1 cellular context compared by ENCODE assay signal in the genomic region with DNA sequence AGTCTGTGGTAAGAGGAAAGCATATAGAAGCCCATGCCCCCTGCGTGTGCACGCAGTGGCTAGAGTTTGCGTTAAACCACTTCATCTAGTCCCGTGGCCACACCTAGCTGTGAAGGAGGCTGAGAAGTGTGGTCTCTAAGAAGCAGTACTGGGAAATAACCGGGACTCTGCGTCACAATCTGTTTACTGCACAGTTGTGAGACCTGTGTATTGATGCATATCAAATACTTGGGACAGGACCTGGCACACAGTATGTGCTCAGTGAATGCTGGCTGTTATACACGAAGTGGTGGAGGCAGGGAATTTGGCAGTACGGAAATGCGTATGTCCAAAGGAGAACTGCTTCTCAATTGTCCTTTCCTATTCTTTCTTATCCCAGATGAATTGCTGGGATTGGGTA.
TF ChIP-seq lines count a peak whose summit lies in the region.

No MANE protein-coding gene starts in this region.

TF ChIP-seq in HCT116, 20 proteins besides CTCF, POLR2A, EP300 and RAD21 (continued from another document):
- no peak for TF ChIP-seq TCF7L2 (IDR thresholded peaks at IDR 0.05; ENCODE audit: borderline replicate concordance, extremely low read depth, insufficient read depth, insufficient read length)
- TF ChIP-seq ZNF274 (IDR thresholded peaks at IDR 0.05; ENCODE audit: low read depth, low read length) = no peak
- no peak for TF ChIP-seq POLR2AphosphoS5 (IDR thresholded peaks at IDR 0.05; ENCODE audit: low read depth, low read length)
- TF ChIP-seq SIN3A (IDR thresholded peaks at IDR 0.05; ENCODE audit: low read depth) = no peak
